8 cellular contexts compared by ENCODE assay signal in genomic region chr1:33472349-33472980, GRCh38. TPM values are rescaled to one million over a fixed set of nuclear protein-coding genes. Genes with fewer than 3 reads are reported as not detected.
DNase-seq lines count a peak whose midpoint lies in the region; ATAC-seq, FAIRE-seq and TF ChIP-seq lines count a peak whose summit lies in the region.

Gene ZSCAN20, plus strand, starts transcription at chr1:33472645. Its CDS starts 6,644 bp downstream, at chr1:33479289.

- H3K9ac ChIP-seq in SU-DHL-6 (ENCODE audit: low read length): peak within 1 kb of the TSS; percentile 70

- no peaks in the 10 kb centered on the region for H3K36me3 Mint-ChIP-seq in activated naive CD8-positive, alpha-beta T cell treated with anti-CD3 and anti-CD28 coated beads, Interleukin-2, amount 50 U/mL, for 24 hours (ENCODE audit: low read depth)

- no peaks in the 10 kb centered on the region for H3K9me2 ChIP-seq in SU-DHL-6 (replicated peaks; ENCODE audit: insufficient read depth, low read length)

- H3F3A ChIP-seq in SU-DHL-6 (ENCODE audit: insufficient read depth): no peaks in the 10 kb centered on the region

- H3K27me3 ChIP-seq in SU-DHL-6 (ENCODE audit: low read length) (no peaks in the 10 kb centered on the region), cardiac muscle cell (no peaks in the 10 kb centered on the region), pancreas (no peaks in the 10 kb centered on the region), tibial artery (no peaks in the 10 kb centered on the region)

- 1% methylated on average over 32 to 37 of the region's 37 CpGs for WGBS in pancreas, 2 donors

- H3K79me2 ChIP-seq in SU-DHL-6 (ENCODE audit: insufficient read depth, low read length): no peaks in the 10 kb centered on the region; the same call in 1 of the 2 replicates

- no peak within 1 kb of the TSS for H3K27ac ChIP-seq in SU-DHL-6 (ENCODE audit: low read depth, low read length)
- peak within 1 kb of the TSS; percentile 37 for H3K27ac ChIP-seq in cardiac muscle cell
- no peak within 1 kb of the TSS for H3K27ac ChIP-seq in pancreas
- H3K27ac ChIP-seq in tibial artery: peak within 1 kb of the TSS; percentile 77 to 90

- peak; percentile 90 for DNase-seq in GM12864 (ENCODE audit: low read depth)
- DNase-seq in NCI-H1417 (lab: John Stamatoyannopoulos, UW): peak; percentile 98 to 99 (median 98)
- peak; percentile 89 for DNase-seq in activated naive CD8-positive, alpha-beta T cell treated with anti-CD3 and anti-CD28 coated beads, Interleukin-2, amount 50 U/mL, for 24 hours
- DNase-seq in cardiac muscle cell (ENCODE audit: low read depth in 1 of 2, low spot score in 1 of 2): peak; percentile 98 to 99
- DNase-seq in pancreas: peak; percentile 95 to 99 (median 97)
- DNase-seq in tibial artery: peak; percentile 97 to 99

- H3K4me2 ChIP-seq in SU-DHL-6 (ENCODE audit: low read depth, low read length, poor library complexity, severe bottlenecking): peak within 1 kb of the TSS; percentile 63

- H3K27ac Mint-ChIP-seq in activated naive CD8-positive, alpha-beta T cell treated with anti-CD3 and anti-CD28 coated beads, Interleukin-2, amount 50 U/mL, for 24 hours: peak within 1 kb of the TSS; percentile 76

- H3K4me1 Mint-ChIP-seq in activated naive CD8-positive, alpha-beta T cell treated with anti-CD3 and anti-CD28 coated beads, Interleukin-2, amount 50 U/mL, for 24 hours: peaks cover 23% of the 10 kb centered on the region

- H3K36me3 ChIP-seq in SU-DHL-6 (ENCODE audit: low read length): no peaks in the 10 kb centered on the region
- H3K36me3 ChIP-seq in cardiac muscle cell: no peaks in the 10 kb centered on the region
- H3K36me3 ChIP-seq in pancreas: no peaks in the 10 kb centered on the region
- H3K36me3 ChIP-seq in tibial artery: no peaks in the 10 kb centered on the region

- FAIRE-seq in pancreas (lab: Jason Lieb, UNC): peak; percentile 71

- peak; percentile 93 for ATAC-seq in HG02759 (IDR thresholded peaks at IDR 0.05; ENCODE audit: unreplicated experiment)
- ATAC-seq in activated naive CD8-positive, alpha-beta T cell treated with anti-CD3 and anti-CD28 coated beads, Interleukin-2, amount 50 U/mL, for 24 hours: peak; percentile 95
- peak; percentile 96 to 98 (median 97) for ATAC-seq in pancreas

- intact Hi-C loops in pancreas (cut with DNase I) (no loop called here), tibial artery (cut with DNase I; ENCODE audit: low total_unique reads) (loop anchor here (5.0 kb wide), 1 partner anchor 40 kb away; the partner anchor contains the start of gene PHC2)

- no peaks in the 10 kb centered on the region for H3K9me3 Mint-ChIP-seq in activated naive CD8-positive, alpha-beta T cell treated with anti-CD3 and anti-CD28 coated beads, Interleukin-2, amount 50 U/mL, for 24 hours

- H3K9me3 ChIP-seq in SU-DHL-6 (ENCODE audit: insufficient read depth, low read length) (no peaks in the 10 kb centered on the region), cardiac muscle cell (ENCODE audit: low read depth) (no peaks in the 10 kb centered on the region), pancreas (no peaks in the 10 kb centered on the region), tibial artery (no peaks in the 10 kb centered on the region)

- H3K4me3 Mint-ChIP-seq in activated naive CD8-positive, alpha-beta T cell treated with anti-CD3 and anti-CD28 coated beads, Interleukin-2, amount 50 U/mL, for 24 hours: peak within 1 kb of the TSS; percentile 77

- no peaks in the 10 kb centered on the region for H4K20me1 ChIP-seq in SU-DHL-6 (ENCODE audit: low read depth, low read length)

- TF ChIP-seq CTCF in GM12864 (IDR thresholded peaks at IDR 0.05; ENCODE audit: low read depth, low read length, missing control alignments) (no peak), SU-DHL-6 (IDR thresholded peaks at IDR 0.05; ENCODE audit: insufficient read depth, low read length, poor library complexity, severe bottlenecking) (no peak), cardiac muscle cell (IDR thresholded peaks at IDR 0.05; ENCODE audit: low read depth, low read length) (no peak), pancreas (IDR thresholded peaks at IDR 0.05) (no peak), tibial artery (IDR thresholded peaks at IDR 0.05) (no peak)

- H3K27me3 Mint-ChIP-seq in activated naive CD8-positive, alpha-beta T cell treated with anti-CD3 and anti-CD28 coated beads, Interleukin-2, amount 50 U/mL, for 24 hours: no peaks in the 10 kb centered on the region

- H3K4me3 ChIP-seq in GM12864 (ENCODE audit: low read depth, low read length) (peak within 1 kb of the TSS; percentile 66), SU-DHL-6 (ENCODE audit: insufficient read depth, low read length, poor library complexity, severe bottlenecking) (peak within 1 kb of the TSS; percentile 78), cardiac muscle cell (peak within 1 kb of the TSS; percentile 43), pancreas (peak within 1 kb of the TSS; percentile 1 to 45 (median 33)), tibial artery (peak within 1 kb of the TSS; percentile 58 to 74)

- H2AFZ ChIP-seq in SU-DHL-6 (ENCODE audit: low read depth, low read length, severe bottlenecking): peak within 1 kb of the TSS; percentile 79

- H3K4me1 ChIP-seq in cardiac muscle cell (ENCODE audit: low read depth) (peaks cover 3% of the 10 kb centered on the region), pancreas (peaks cover 0 to 7% (median 0%) of the 10 kb centered on the region in 3 donors), tibial artery (peaks cover 0 to 33% (median 27%) of the 10 kb centered on the region in 4 donors)

RNA-seq across cellular contexts. Expression of gene ZSCAN20, which starts in this region (rescaled TPM):
- total RNA-seq in cardiac muscle cell: 6.7 and 7.2 TPM in 2 replicates
- polyA plus RNA-seq in cardiac muscle cell: 1.4 and 4.5 TPM in 2 replicates
- 1 to 10 TPM; 1.2 to 3.4 (median 2.0) TPM for total RNA-seq in pancreas
- polyA plus RNA-seq in pancreas: under 1 TPM; 0.68 to 0.80 TPM

Comparison
In these comparisons a context has a peak if more than half of its experiments do, and no peak if none do; other contexts are left out.
1. H3K27ac ChIP-seq: peak in cardiac muscle cell (single experiment) and tibial artery (2 of 2); none in SU-DHL-6 (single experiment) and pancreas (0 of 4).
2. Peak in every context shown above with its lines, with median percentiles within 50 percentile points of each other: DNase-seq, H3K4me3 ChIP-seq and ATAC-seq.